Comparison of ENCODE assay signal across 22 cellular contexts in genomic region chr16:12651765-12652531, GRCh38.
A peak's percentile ranks its signal among the peaks of the same experiment; 100 is the strongest.
DNase-seq lines count a peak whose midpoint lies in the region; ATAC-seq lines count a peak whose summit lies in the region.
"Had no signal": no experiment of that assay in that cellular context is flagged by ENCODE, and none has a peak within 500 bp of the region (broad histone marks: within the 10 kb centered on the region; RNA-seq: fewer than 3 reads in every experiment).

No MANE protein-coding gene starts in this region.

- ATAC-seq in HG03520 (IDR thresholded peaks at IDR 0.05; ENCODE audit: unreplicated experiment) (no peak), GM21447 (IDR thresholded peaks at IDR 0.05; ENCODE audit: unreplicated experiment) (no peak), HG03571 (IDR thresholded peaks at IDR 0.05; ENCODE audit: unreplicated experiment) (no peak)
- ATAC-seq: left colon had no signal

- no peaks in the 10 kb centered on the region for H3K4me1 ChIP-seq in endocrine pancreas (ENCODE audit: control insufficient read depth, insufficient read depth, low read length)
- H3K4me1 ChIP-seq: ascending aorta, testis had no signal

- H3K4me3 ChIP-seq in endocrine pancreas (ENCODE audit: control insufficient read depth, insufficient read depth, low read length): peak overlapping the region; percentile 16
- H3K4me3 ChIP-seq: ascending aorta, cardiac muscle cell, SK-N-MC, smooth muscle cell, testis had no signal

- H3K36me3 ChIP-seq in endocrine pancreas (ENCODE audit: control insufficient read depth, insufficient read depth, low read length): no peaks in the 10 kb centered on the region
- H3K36me3 ChIP-seq: ascending aorta, cardiac muscle cell had no signal

- no peaks in the 10 kb centered on the region for H3K27me3 ChIP-seq in endocrine pancreas (ENCODE audit: control insufficient read depth, insufficient read depth, low read length)
- H3K27me3 ChIP-seq: ascending aorta, cardiac muscle cell, testis had no signal

- DNase-seq in NCI-H2081 (lab: John Stamatoyannopoulos, UW) (peak; percentile 19 to 45), NCI-H2081 treated with DMSO at 0.1 percent for 48 hours (lab: John Stamatoyannopoulos, UW) (no peak), NCI-H2196 (lab: John Stamatoyannopoulos, UW; ENCODE audit: unreplicated experiment) (peak; percentile 43), renal cortical epithelial cell (ENCODE audit: low read depth) (peak; percentile 74)
- DNase-seq: 8988T; activated CD4-positive, alpha-beta T cell treated with anti-CD3 and anti-CD28 coated beads, Interleukin-2, amount 50 U/mL, for 1 hour; activated CD4-positive, CD25-positive, alpha-beta regulatory T cell; activated T-cell treated with anti-CD3 and anti-CD28 coated beads, Interleukin-2, amount 50 U/mL, for 48 hours; CD4-positive, CD25-positive, alpha-beta regulatory T cell; GOT3; left colon; NCI-H1694; NCI-H2171 treated with DMSO at 0.1 percent for 48 hours; testis had no signal

- no peak overlapping the region for H3K9ac ChIP-seq in endocrine pancreas (ENCODE audit: control insufficient read depth, insufficient read depth, low read length)

- no peaks in the 10 kb centered on the region for H3K9me3 ChIP-seq in endocrine pancreas (ENCODE audit: control insufficient read depth, low read length)
- H3K9me3 ChIP-seq: testis had no signal
